Comparison of ENCODE assay signal across 29 cellular contexts in the genomic region with DNA sequence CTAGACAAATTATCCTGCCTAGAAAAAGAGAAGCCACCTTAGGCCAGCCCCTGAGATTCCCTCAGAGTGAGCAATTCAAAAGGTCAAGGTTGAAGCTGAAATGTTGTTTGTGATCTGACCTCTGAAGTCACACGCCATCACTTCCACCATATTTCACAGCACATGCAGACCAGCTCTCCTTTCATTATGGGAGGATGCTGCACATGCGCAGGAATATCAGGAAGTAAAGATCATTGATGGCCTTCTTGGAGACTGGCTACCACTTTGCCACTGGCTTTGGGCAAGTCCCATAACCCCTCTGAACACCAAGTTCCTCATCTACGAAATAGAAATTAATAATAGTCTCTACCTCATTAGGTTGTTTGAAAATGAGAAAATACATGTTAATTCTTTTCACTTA.
"Had no signal": no experiment of that assay in that cellular context is flagged by ENCODE, and none has a peak within 500 bp of the region (broad histone marks: within the 10 kb centered on the region; RNA-seq: fewer than 3 reads in every experiment).

No MANE protein-coding gene starts in this region.

- H3K9me3 Mint-ChIP-seq: stimulated activated effector memory CD8-positive, alpha-beta T cell treated with anti-CD3 and anti-CD28 coated beads, Interleukin-12 subunit alpha, Interleukin-12 subunit beta, amount 100 ng/mL, for 72 hours; stimulated activated memory B cell treated with anti-CD40 and anti-IgM and Interleukin-4, amounts not matched to agents 10 μg/mL and 1 μg/mL and 100 μg/mL, for 72 hours; stimulated activated naive B cell treated with anti-CD40 and anti-IgM and Interleukin-4, amounts not matched to agents 10 μg/mL and 1 μg/mL and 100 μg/mL, for 72 hours; stimulated activated naive CD8-positive, alpha-beta T cell treated with anti-CD3 and anti-CD28 coated beads, Interleukin-15, amount 100 ng/mL, for 72 hours; stimulated activated naive CD8-positive, alpha-beta T cell treated with anti-CD3 and anti-CD28 coated beads, Interleukin-15, Interleukin-2, amounts not matched to agents 100 ng/mL and 50 ng/mL, for 24 hours; type B pancreatic cell had no signal

- H3K27ac Mint-ChIP-seq: stimulated activated effector memory CD8-positive, alpha-beta T cell treated with anti-CD3 and anti-CD28 coated beads, Interleukin-12 subunit alpha, Interleukin-12 subunit beta, amount 100 ng/mL, for 72 hours; stimulated activated memory B cell treated with anti-CD40 and anti-IgM and Interleukin-4, amounts not matched to agents 10 μg/mL and 1 μg/mL and 100 μg/mL, for 72 hours; stimulated activated naive B cell treated with anti-CD40 and anti-IgM and Interleukin-4, amounts not matched to agents 10 μg/mL and 1 μg/mL and 100 μg/mL, for 72 hours; stimulated activated naive CD8-positive, alpha-beta T cell treated with anti-CD3 and anti-CD28 coated beads, Interleukin-15, amount 100 ng/mL, for 72 hours; stimulated activated naive CD8-positive, alpha-beta T cell treated with anti-CD3 and anti-CD28 coated beads, Interleukin-15, Interleukin-2, amounts not matched to agents 100 ng/mL and 50 ng/mL, for 24 hours; type B pancreatic cell had no signal

- H3K27me3 Mint-ChIP-seq: type B pancreatic cell had no signal

- H3K4me3 ChIP-seq: stomach, suprapubic skin, testis, thoracic aorta, thyroid gland, tibial artery, tibial nerve, transverse colon, upper lobe of left lung, upper lobe of right lung, uterus, vagina had no signal

- H3K4me1 ChIP-seq: stomach, suprapubic skin, thyroid gland, transverse colon, upper lobe of left lung, upper lobe of right lung, uterus, vagina had no signal

- H3K27ac ChIP-seq: stomach, suprapubic skin, testis, thoracic aorta, thyroid gland, tibial artery, tibial nerve, transverse colon, upper lobe of left lung, upper lobe of right lung, uterus, vagina had no signal

- H3K27me3 ChIP-seq: stomach, suprapubic skin, testis, thyroid gland, tibial artery, tibial nerve, transverse colon, upper lobe of left lung, upper lobe of right lung, uterus, vagina had no signal

- H3K36me3 ChIP-seq: stomach, suprapubic skin, thoracic aorta, thyroid gland, tibial artery, tibial nerve, transverse colon, upper lobe of left lung, upper lobe of right lung, uterus, vagina had no signal

- FAIRE-seq: urothelium cell line had no signal

- H3K36me3 Mint-ChIP-seq: stimulated activated effector memory CD8-positive, alpha-beta T cell treated with anti-CD3 and anti-CD28 coated beads, Interleukin-12 subunit alpha, Interleukin-12 subunit beta, amount 100 ng/mL, for 72 hours; stimulated activated memory B cell treated with anti-CD40 and anti-IgM and Interleukin-4, amounts not matched to agents 10 μg/mL and 1 μg/mL and 100 μg/mL, for 72 hours; stimulated activated naive B cell treated with anti-CD40 and anti-IgM and Interleukin-4, amounts not matched to agents 10 μg/mL and 1 μg/mL and 100 μg/mL, for 72 hours; type B pancreatic cell had no signal

- DNase-seq: stimulated activated CD4-positive, alpha-beta T cell treated with anti-CD3 and anti-CD28 coated beads, Interleukin-2, amount 100 ng/mL, for 48 hours; stimulated activated CD4-positive, alpha-beta T cell treated with anti-CD3 and anti-CD28 coated beads, Interleukin-4, amount 100 ng/mL, for 1 hour; stimulated activated CD4-positive, alpha-beta T cell treated with anti-CD3 and anti-CD28 coated beads, Interleukin-4, amount 100 ng/mL, for 24 hours; stimulated activated CD4-positive, alpha-beta T cell treated with anti-CD3 and anti-CD28 coated beads, Interleukin-4, amount 100 ng/mL, for 4 hours; stimulated activated CD8-positive, alpha-beta memory T cell treated with anti-CD3 and anti-CD28 coated beads, Interleukin-4, amount 100 ng/mL, for 48 hours; stimulated activated naive B cell treated with anti-CD40 and anti-IgM and Interleukin-4, amounts not matched to agents 10 μg/mL and 1 μg/mL and 100 μg/mL, for 72 hours; stimulated activated naive CD4-positive, alpha-beta T cell; stimulated activated naive CD4-positive, alpha-beta T cell treated with Interleukin-2 at 50 U/mL for 16 hours; stimulated activated naive CD8-positive, alpha-beta T cell treated with anti-CD3 and anti-CD28 coated beads, Interleukin-15, amount 100 ng/mL, for 72 hours; stimulated activated naive CD8-positive, alpha-beta T cell treated with anti-CD3 and anti-CD28 coated beads, Interleukin-15, Interleukin-2, amounts not matched to agents 100 U/mL and 50 U/mL, for 24 hours; stomach; substantia nigra; testis; thyroid gland; tibial artery; transverse colon; trophoblast cell; upper lobe of left lung; upper lobe of right lung; uterus had no signal

- ATAC-seq: stimulated activated effector memory CD8-positive, alpha-beta T cell treated with anti-CD3 and anti-CD28 coated beads, Interleukin-12 subunit alpha, Interleukin-12 subunit beta, amount 100 ng/mL, for 72 hours; stimulated activated memory B cell treated with anti-CD40 and anti-IgM and Interleukin-4, amounts not matched to agents 10 μg/mL and 1 μg/mL and 100 μg/mL, for 72 hours; stimulated activated naive B cell treated with anti-CD40 and anti-IgM and Interleukin-4, amounts not matched to agents 10 μg/mL and 1 μg/mL and 100 μg/mL, for 72 hours; stimulated activated naive CD8-positive, alpha-beta T cell treated with anti-CD3 and anti-CD28 coated beads, Interleukin-15, amount 100 ng/mL, for 72 hours; stimulated activated naive CD8-positive, alpha-beta T cell treated with anti-CD3 and anti-CD28 coated beads, Interleukin-15, Interleukin-2, amounts not matched to agents 100 U/mL and 50 U/mL, for 24 hours; upper lobe of right lung had no signal

- H3K9me3 ChIP-seq: stomach, suprapubic skin, testis, thoracic aorta, thyroid gland, tibial artery, tibial nerve, transverse colon, upper lobe of left lung, upper lobe of right lung, uterus, vagina had no signal

- H3K4me1 Mint-ChIP-seq: stimulated activated effector memory CD8-positive, alpha-beta T cell treated with anti-CD3 and anti-CD28 coated beads, Interleukin-12 subunit alpha, Interleukin-12 subunit beta, amount 100 ng/mL, for 72 hours; stimulated activated memory B cell treated with anti-CD40 and anti-IgM and Interleukin-4, amounts not matched to agents 10 μg/mL and 1 μg/mL and 100 μg/mL, for 72 hours; stimulated activated naive B cell treated with anti-CD40 and anti-IgM and Interleukin-4, amounts not matched to agents 10 μg/mL and 1 μg/mL and 100 μg/mL, for 72 hours; stimulated activated naive CD8-positive, alpha-beta T cell treated with anti-CD3 and anti-CD28 coated beads, Interleukin-15, amount 100 ng/mL, for 72 hours had no signal

- H3K4me3 Mint-ChIP-seq: stimulated activated effector memory CD8-positive, alpha-beta T cell treated with anti-CD3 and anti-CD28 coated beads, Interleukin-12 subunit alpha, Interleukin-12 subunit beta, amount 100 ng/mL, for 72 hours; stimulated activated memory B cell treated with anti-CD40 and anti-IgM and Interleukin-4, amounts not matched to agents 10 μg/mL and 1 μg/mL and 100 μg/mL, for 72 hours; stimulated activated naive B cell treated with anti-CD40 and anti-IgM and Interleukin-4, amounts not matched to agents 10 μg/mL and 1 μg/mL and 100 μg/mL, for 72 hours; stimulated activated naive CD8-positive, alpha-beta T cell treated with anti-CD3 and anti-CD28 coated beads, Interleukin-15, amount 100 ng/mL, for 72 hours; stimulated activated naive CD8-positive, alpha-beta T cell treated with anti-CD3 and anti-CD28 coated beads, Interleukin-15, Interleukin-2, amounts not matched to agents 100 ng/mL and 50 ng/mL, for 24 hours; type B pancreatic cell had no signal
